In genomic region chr11:15276616-15277015, GRCh38 we compare ENCODE assay signal across 8 cellular contexts.
DNase-seq lines count a peak whose midpoint lies in the region; ATAC-seq and TF ChIP-seq lines count a peak whose summit lies in the region.

No MANE protein-coding gene starts in this region.

- no peak for ATAC-seq in HG03469 (IDR thresholded peaks at IDR 0.05; ENCODE audit: unreplicated experiment)

- H3K4me1 ChIP-seq in HEK293 (ENCODE audit: control insufficient read depth, insufficient read depth, low read length) = no peaks in the 10 kb centered on the region
- peaks cover 5% of the 10 kb centered on the region for H3K4me1 ChIP-seq in OCI-LY3 (ENCODE audit: low read length)
- no peaks in the 10 kb centered on the region for H3K4me1 ChIP-seq in ascending aorta

- H3K9ac ChIP-seq in OCI-LY3 (ENCODE audit: low read length) = no peak overlapping the region

- POLR2A ChIA-PET in HEK293 (lab: Yijun Ruan, JAX) = no interaction called here

- H3K27ac ChIP-seq in HEK293 (ENCODE audit: extremely low read depth, low read depth, low read length) = no peak overlapping the region
- no peak overlapping the region for H3K27ac ChIP-seq in OCI-LY3 (ENCODE audit: low read length)
- no peak overlapping the region for H3K27ac ChIP-seq in ascending aorta

- H3K36me3 ChIP-seq in HEK293 (ENCODE audit: control insufficient read depth in 2 of 2, insufficient read depth in 1 of 2, low read length in 2 of 2) = no peaks in the 10 kb centered on the region
- H3K36me3 ChIP-seq in OCI-LY3 (replicated peaks; ENCODE audit: low read depth, low read length) = no peaks in the 10 kb centered on the region
- H3K36me3 ChIP-seq in ascending aorta = no peaks in the 10 kb centered on the region

- no peak overlapping the region for H3K4me3 ChIP-seq in HEK293 (ENCODE audit: low read depth, low read length)
- peak overlapping the region; percentile 16; the same call in 1 of the 2 replicates for H3K4me3 ChIP-seq in OCI-LY3 (ENCODE audit: low read length)
- no peak overlapping the region for H3K4me3 ChIP-seq in ascending aorta

- TF ChIP-seq CTCF in HEK293 (tag by site-specific recombination; IDR thresholded peaks at IDR 0.05) (peak; percentile 50; the same call in 1 of the 2 replicates), OCI-LY3 (IDR thresholded peaks at IDR 0.05; ENCODE audit: low read depth, low read length) (peak; percentile 49), ascending aorta (IDR thresholded peaks at IDR 0.05) (peak in 1 of 3 experiments; percentile 7)

- H3K27me3 ChIP-seq in OCI-LY3 (ENCODE audit: low read depth, low read length) (no peaks in the 10 kb centered on the region; the same call in 1 of the 2 replicates), ascending aorta (no peaks in the 10 kb centered on the region)

- DNase-seq in Ammon's horn (ENCODE audit: low spot score) (peak; percentile 19), iPS-NIHi11 (ENCODE audit: low spot score) (peak; percentile 38), activated T-cell treated with anti-CD3 and anti-CD28 coated beads for 4 hours (no peak), ascending aorta (ENCODE audit: low spot score in 2 of 2) (no peak), cerebellum (ENCODE audit: low spot score) (no peak)

- peak overlapping the region; percentile 54 for H3K4me2 ChIP-seq in OCI-LY3 (ENCODE audit: low read length)

- H3K9me3 ChIP-seq in HEK293 (ENCODE audit: control insufficient read depth, insufficient read depth, low read depth, low read length) = no peaks in the 10 kb centered on the region
- H3K9me3 ChIP-seq in OCI-LY3 (ENCODE audit: insufficient read depth, low read length) = no peaks in the 10 kb centered on the region
- H3K9me3 ChIP-seq in ascending aorta = no peaks in the 10 kb centered on the region

- CTCF ChIA-PET in HEK293 (lab: Yijun Ruan, JAX) = interaction anchor here (0.6 to 1.4 kb wide), 18 partner anchors 11 to 1340 kb away, joined by 3 to 8 read pairs (median 4); no protein-coding TSS in a partner anchor

- H4K20me1 ChIP-seq in OCI-LY3 (ENCODE audit: insufficient read depth, low read length) = no peaks in the 10 kb centered on the region

- no peaks in the 10 kb centered on the region for H3K79me2 ChIP-seq in OCI-LY3 (ENCODE audit: low read length)

- intact Hi-C loops in ascending aorta (cut with DNase I) = no loop called here

- H2AFZ ChIP-seq in OCI-LY3 (ENCODE audit: low read depth, low read length) = no peak overlapping the region

TF ChIP-seq in HEK293, 187 proteins besides CTCF, POLR2A, EP300 and RAD21:
- TF ChIP-seq REPIN1 (tag by site-specific recombination; IDR thresholded peaks at IDR 0.05; ENCODE audit: low read depth) (no peak), FEZF1 (tag by site-specific recombination; IDR thresholded peaks at IDR 0.05) (peak; percentile 17; the same call in 1 of the 2 replicates), ZNF654 (tag by site-specific recombination; IDR thresholded peaks at IDR 0.05; ENCODE audit: low read depth) (peak; percentile 55), ZNF843 (tag by site-specific recombination; IDR thresholded peaks at IDR 0.05) (no peak), ZNF76 (tag by site-specific recombination; IDR thresholded peaks at IDR 0.05; ENCODE audit: borderline replicate concordance, low read depth) (no peak)

Comparison
In these comparisons a context has a peak if more than half of its experiments do, and no peak if none do; other contexts are left out.
1. DNase-seq: peak in Ammon's horn (single experiment) and iPS-NIHi11 (single experiment); none in activated T-cell treated with anti-CD3 and anti-CD28 coated beads for 4 hours (single experiment), ascending aorta (0 of 2) and cerebellum (single experiment).